Comparison of ENCODE assay signal across 8 cellular contexts in the genomic region with DNA sequence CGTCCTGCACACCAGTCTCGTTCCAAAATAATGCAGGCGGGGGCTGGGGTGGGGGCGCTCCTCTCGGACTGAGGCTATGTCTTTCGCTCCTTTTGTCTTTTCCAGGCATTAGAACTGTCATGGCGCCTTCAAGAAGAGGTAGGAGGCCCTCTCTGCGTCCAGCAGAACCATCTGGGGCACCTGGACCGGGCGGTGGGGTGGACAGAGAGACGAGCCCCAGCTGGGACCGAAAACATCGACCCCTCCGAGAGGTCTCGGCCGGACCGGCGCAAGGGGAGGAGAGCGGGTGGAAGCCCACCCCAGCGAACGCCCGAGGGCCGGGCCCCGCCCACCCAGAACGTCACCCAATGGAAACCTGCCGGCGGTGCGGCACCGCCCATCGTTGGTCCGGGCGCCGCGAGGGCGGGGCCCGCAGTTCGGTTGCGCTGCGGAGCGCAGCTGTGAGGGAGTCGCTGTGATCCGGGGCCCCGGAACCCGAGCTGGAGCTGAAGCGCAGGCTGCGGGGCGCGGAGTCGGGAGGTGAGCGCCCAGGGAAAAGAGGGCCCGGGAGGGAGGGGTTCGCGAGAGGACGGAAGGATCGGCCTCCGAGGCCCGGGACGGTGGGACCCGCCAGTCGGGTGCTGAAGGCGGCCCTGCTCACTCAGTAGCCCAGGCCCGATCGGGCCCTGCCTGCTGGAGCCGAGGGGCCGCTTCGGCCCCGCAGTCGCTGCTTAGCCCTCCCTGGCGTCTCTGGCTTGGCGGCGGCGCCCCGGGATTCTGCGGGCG. TPM values are rescaled to one million over a fixed set of nuclear protein-coding genes. Genes with fewer than 3 reads are reported as not detected.
DNase-seq lines count a peak whose midpoint lies in the region; ATAC-seq and TF ChIP-seq lines count a peak whose summit lies in the region.

NRBP1 (plus strand) TSS at position 419 of the 765 bp plus-strand sequence. CDS start 4,643 bp downstream, outside the sequence.

- H3K27me3 ChIP-seq in BE2C = no peaks in the 10 kb centered on the region

- ATAC-seq in HG03439 (IDR thresholded peaks at IDR 0.05; ENCODE audit: unreplicated experiment) = peak; percentile 87

- no peaks in the 10 kb centered on the region for H3K9me3 ChIP-seq in BE2C

- no peaks in the 10 kb centered on the region for H3K4me1 ChIP-seq in BE2C

- H3K36me3 ChIP-seq in BE2C = peaks cover 3% of the 10 kb centered on the region; the same call in 1 of the 2 replicates

- peak; percentile 98 for DNase-seq in BE2C
- peak; percentile 90 for DNase-seq in GM19238 (ENCODE audit: insufficient read length, low spot score)
- peak; percentile 88 for DNase-seq in NCI-H524 treated with DMSO at 0.1 percent for 48 hours (lab: John Stamatoyannopoulos, UW)
- peak; percentile 89 to 90 for DNase-seq in activated CD4-positive, alpha-beta T cell treated with anti-CD3 and anti-CD28 coated beads for 4 hours
- peak; percentile 90 for DNase-seq in choroid plexus epithelial cell (ENCODE audit: low read depth)
- DNase-seq in kidney tubule cell (ENCODE audit: low spot score) = peak; percentile 90
- DNase-seq in stimulated activated CD4-positive, alpha-beta T cell treated with anti-CD3 and anti-CD28 coated beads, Interleukin-1b, Interleukin-23, amount 100 ng/mL, for 1 hour (ENCODE audit: low read depth in 2 of 2) = peak; percentile 70 to 89

- peak within 1 kb of the TSS; percentile 92 for H3K4me3 ChIP-seq in BE2C (ENCODE audit: low read depth, low read length)
- H3K4me3 ChIP-seq in choroid plexus epithelial cell (ENCODE audit: low read depth, low read length) = peak within 1 kb of the TSS; percentile 92

- TF ChIP-seq CTCF in BE2C (IDR thresholded peaks at IDR 0.05; ENCODE audit: low read depth, low read length) (peak; percentile 11; the same call in 1 of the 2 replicates), choroid plexus epithelial cell (conservative IDR thresholded peaks at IDR 0.05; ENCODE audit: low read depth, low read length) (no peak)

RNA-seq across cellular contexts. Expression of gene NRBP1, which starts in this region (rescaled TPM):
- 106 TPM for polyA plus RNA-seq in BE2C (2012; ENCODE audit: insufficient read depth, insufficient read length, low read depth)

Comparison
In these comparisons a context has a peak if more than half of its experiments do, and no peak if none do; other contexts are left out.
1. Peak in every context shown above with its lines: DNase-seq, ATAC-seq and H3K4me3 ChIP-seq.